Comparison of ENCODE assay signal across 11 cellular contexts in genomic region chr6:129661478-129662405, GRCh38. TPM values are rescaled to one million over a fixed set of nuclear protein-coding genes. Genes with fewer than 3 reads are reported as not detected.
DNase-seq lines count a peak whose midpoint lies in the region; ATAC-seq, FAIRE-seq and TF ChIP-seq lines count a peak whose summit lies in the region.
"Had no signal": no experiment of that assay in that cellular context is flagged by ENCODE, and none has a peak within 500 bp of the region (broad histone marks: within the 10 kb centered on the region; RNA-seq: fewer than 3 reads in every experiment).

No MANE protein-coding gene starts in this region.

- H3K36me3 ChIP-seq in HepG2 (replicated peaks in 1 of 2; ENCODE audit: control insufficient read depth in 1 of 2, insufficient read depth in 2 of 2, low read length in 2 of 2) (peaks cover 6 to 28% of the 10 kb centered on the region in 2 experiments), right lobe of liver (no peaks in the 10 kb centered on the region), body of pancreas (replicated peaks in 1 of 2; ENCODE audit: insufficient read depth in 1 of 2, low read depth in 2 of 2) (no peaks in the 10 kb centered on the region)

- intact Hi-C loops in HepG2 (cut with micrococcal nuclease; ENCODE audit: unreplicated experiment) (no loop called here), right lobe of liver (cut with DNase I) (no loop called here), body of pancreas (cut with DNase I) (no loop called here)

- H3K4me2 ChIP-seq in HepG2 (ENCODE audit: low read depth, low read length): peak overlapping the region; percentile 47

- FAIRE-seq in HepG2 (lab: Jason Lieb, UNC): peak; percentile 55
- FAIRE-seq: endothelial cell of umbilical vein, RCC 7860 had no signal

- TF ChIP-seq RAD21 in HepG2 (CRISPR knock-in tag; IDR thresholded peaks at IDR 0.05): no peak

- H3K27ac ChIP-seq in HepG2 (ENCODE audit: extremely low read length, insufficient read depth, low read length): peak overlapping the region; percentile 65
- no peak overlapping the region for H3K27ac ChIP-seq in right lobe of liver
- peak overlapping the region; percentile 21 to 42 (median 32) for H3K27ac ChIP-seq in body of pancreas

- no peak overlapping the region for H2AFZ ChIP-seq in HepG2 (ENCODE audit: low read length)

- POLR2A ChIA-PET in HepG2 (lab: Yijun Ruan, JAX): interaction anchor here (0.6 to 3.6 kb wide), 7 partner anchors 9 to 47 kb away, joined by 3 to 24 read pairs (median 5); partner anchors contain the start of gene ARHGAP18

- peaks cover 19% of the 10 kb centered on the region for H4K20me1 ChIP-seq in HepG2 (ENCODE audit: insufficient read depth, low read length)

- peaks cover 85% of the 10 kb centered on the region for H3K4me1 ChIP-seq in HepG2 (ENCODE audit: insufficient read depth, low read length)
- H3K4me1 ChIP-seq in right lobe of liver: peaks cover 0 to 14% (median 0%) of the 10 kb centered on the region in 4 donors
- H3K4me1 ChIP-seq in body of pancreas: peaks cover 65% of the 10 kb centered on the region

- peak in 1 of 2 experiments; percentile 51; a peak in 3 of 4 replicates for TF ChIP-seq EP300 in HepG2 (IDR thresholded peaks at IDR 0.05; ENCODE audit: low read depth in 2 of 2, low read length in 2 of 2)
- no peak for TF ChIP-seq EP300 in HepG2 (CRISPR knock-in tag; IDR thresholded peaks at IDR 0.05; ENCODE audit: borderline replicate concordance)

- TF ChIP-seq CTCF in HepG2 (CRISPR knock-in tag; IDR thresholded peaks at IDR 0.05): no peak
- no peak for TF ChIP-seq CTCF in right lobe of liver (IDR thresholded peaks at IDR 0.05)
- no peak for TF ChIP-seq CTCF in body of pancreas (IDR thresholded peaks at IDR 0.05)

- ATAC-seq in HepG2: peak; percentile 86
- no peak for ATAC-seq in right lobe of liver
- peak; percentile 21 for ATAC-seq in HG03064 (IDR thresholded peaks at IDR 0.05; ENCODE audit: low read depth, unreplicated experiment)
- no peak for ATAC-seq in body of pancreas
- no peak for ATAC-seq in HG03469 (IDR thresholded peaks at IDR 0.05; ENCODE audit: unreplicated experiment)
- ATAC-seq: activated T-cell treated with anti-CD3 and anti-CD28 coated beads, Interleukin-2, amount 50 U/mL, for 4 hours had no signal

- no TSS peak for BruUV-seq in HepG2 (replicated peaks; lab: Mats Ljungman, UMichigan)

- in situ Hi-C loops in HepG2 (cut with HindIII; ENCODE audit: extremely low pct_ligation_motif_present, low pct_unique_long_range_greater_than_20kb): no loop called here

- 93% methylated on average over 7 of the region's 7 CpGs for WGBS in HepG2 (ENCODE audit: low lambda C conversion rate)
- 100% methylated on average over 3 of the region's 7 CpGs for WGBS in right lobe of liver (ENCODE audit: insufficient coverage, low coverage, low lambda C conversion rate, missing lambda C conversion rate)
- 86 to 88% methylated on average over 7 of the region's 7 CpGs for WGBS in body of pancreas, 2 donors

- H3K79me2 ChIP-seq in HepG2 (ENCODE audit: insufficient read depth, low read length): peaks cover 100% of the 10 kb centered on the region

- peak overlapping the region; percentile 26; the same call in 1 of the 2 replicates for H3K9ac ChIP-seq in HepG2 (ENCODE audit: insufficient read depth, low read depth, low read length)

- TF ChIP-seq POLR2A in HepG2 (IDR thresholded peaks at IDR 0.05; ENCODE audit: insufficient read depth in 1 of 2, low read depth in 2 of 2, low read length in 2 of 2) (no peak), right lobe of liver (IDR thresholded peaks at IDR 0.05) (no peak), body of pancreas (IDR thresholded peaks at IDR 0.05) (no peak)

- DNase-seq in HepG2 (ENCODE audit: low spot score) (peak; percentile 66), right lobe of liver (no peak), body of pancreas (no peak), GOT3 (lab: John Stamatoyannopoulos, UW) (no peak)
- DNase-seq in activated CD8-positive, alpha-beta memory T cell treated with anti-CD3 and anti-CD28 coated beads for 24 hours: no peak
- no peak for DNase-seq in stimulated activated CD4-positive, alpha-beta T cell treated with anti-CD3 and anti-CD28 coated beads, Interleukin-2, amount 100 ng/mL, for 48 hours
- DNase-seq: activated T-cell treated with anti-CD3 and anti-CD28 coated beads, Interleukin-2, amount 50 U/mL, for 4 hours had no signal

- CTCF ChIA-PET in HepG2 (lab: Yijun Ruan, JAX; ENCODE audit: low intra/inter-chr PET ratio, low total read pairs): no interaction called here

- H3K27me3 ChIP-seq in HepG2 (ENCODE audit: control insufficient read depth in 1 of 2, insufficient read depth in 2 of 2, low read length in 2 of 2) (no peaks in the 10 kb centered on the region), right lobe of liver (no peaks in the 10 kb centered on the region), body of pancreas (no peaks in the 10 kb centered on the region)

- H3K4me3 ChIP-seq in HepG2 (replicated peaks in 1 of 3; ENCODE audit: insufficient read depth in 1 of 3, low read depth in 2 of 3, low read length in 3 of 3): no peak overlapping the region
- H3K4me3 ChIP-seq in right lobe of liver: no peak overlapping the region
- H3K4me3 ChIP-seq in body of pancreas: no peak overlapping the region

- H3K9me3 ChIP-seq in HepG2 (ENCODE audit: low read length) (no peaks in the 10 kb centered on the region), right lobe of liver (no peaks in the 10 kb centered on the region), body of pancreas (no peaks in the 10 kb centered on the region)

TF ChIP-seq in HepG2, 621 proteins besides CTCF, POLR2A, EP300 and RAD21 (continues in another document):
- TF ChIP-seq MEIS2 (CRISPR knock-in tag; IDR thresholded peaks at IDR 0.05) (peak; percentile 34; the same call in 1 of the 2 replicates), KAT8 (CRISPR knock-in tag; IDR thresholded peaks at IDR 0.05) (0 out of 2 replicates have a peak, but pooled peaks have one; percentile 27), FOXA1 (IDR thresholded peaks at IDR 0.05) (no peak), FOXA1 (CRISPR knock-in tag; IDR thresholded peaks at IDR 0.05) (peak; percentile 66; the same call in 1 of the 2 replicates), ZNF569 (CRISPR knock-in tag; IDR thresholded peaks at IDR 0.05; ENCODE audit: borderline replicate concordance) (no peak), ARID5B (CRISPR knock-in tag; IDR thresholded peaks at IDR 0.05) (peak; percentile 81), NCOR1 (IDR thresholded peaks at IDR 0.05; ENCODE audit: borderline replicate concordance, low read length) (peak; percentile 20; the same call in 1 of the 2 replicates), SIN3A (IDR thresholded peaks at IDR 0.05; ENCODE audit: borderline replicate concordance, low read depth, low read length) (no peak), RXRB (CRISPR knock-in tag; IDR thresholded peaks at IDR 0.05; ENCODE audit: borderline replicate concordance) (0 out of 2 replicates have a peak, but pooled peaks have one; percentile 6)

RNA-seq across cellular contexts. Expression of gene ARHGAP18, which starts 48.2 kb away (rescaled TPM):
- 115 and 183 TPM in 2 replicates for total RNA-seq in HepG2 (2016; rRNA removed; fragmentation: Illumina TruSeq; extraction: Trizol)
- total RNA-seq in HepG2 (2016; cell fraction: cytosol; rRNA removed; fragmentation: Illumina TruSeq; extraction: Trizol; ENCODE audit: low read depth): 16.6 and 18.3 TPM in 2 replicates
- 116 and 185 TPM in 2 replicates for total RNA-seq in HepG2 (2016; cell fraction: insoluble cytoplasmic fraction; rRNA removed; fragmentation: Illumina TruSeq; extraction: Trizol)
- total RNA-seq in HepG2 (2016; cell fraction: membrane; rRNA removed; fragmentation: Illumina TruSeq; extraction: Trizol): 53.6 and 60.8 TPM in 2 replicates
- total RNA-seq in HepG2 (2016; cell fraction: nucleus; rRNA removed; fragmentation: Illumina TruSeq; extraction: Trizol): 89.7 and 91.5 TPM in 2 replicates
- 37.8 and 58.2 TPM in 2 replicates for polyA plus RNA-seq in HepG2 (2011; rRNA removed)
- 24.3 and 29.8 TPM in 2 replicates for polyA plus RNA-seq in HepG2 (2011; cell fraction: cytosol; rRNA removed)
- polyA plus RNA-seq in HepG2 (2011; cell fraction: nucleus; rRNA removed): 13.1 and 14.2 TPM in 2 replicates
- polyA plus RNA-seq in HepG2 (2012): 54.6 and 95.7 TPM in 2 replicates
- 6.1 and 6.7 TPM in 2 replicates for polyA plus RNA-seq in HepG2 (2016; cell fraction: cytosol; fragmentation: Illumina TruSeq; extraction: Trizol; ENCODE audit: low read depth)
- polyA plus RNA-seq in HepG2 (2016; cell fraction: insoluble cytoplasmic fraction; fragmentation: Illumina TruSeq; extraction: Trizol; ENCODE audit: low read depth): 150 and 162 TPM in 2 replicates
- polyA plus RNA-seq in HepG2 (2016; cell fraction: membrane; fragmentation: Illumina TruSeq; extraction: Trizol; ENCODE audit: low read depth): 21.3 and 24.5 TPM in 2 replicates
- polyA plus RNA-seq in HepG2 (2016; cell fraction: nucleus; fragmentation: Illumina TruSeq; extraction: Trizol; ENCODE audit: insufficient read depth, low read depth): 65.9 and 66.3 TPM in 2 replicates
- 8.2 and 55.6 TPM in 2 replicates for polyA minus RNA-seq in HepG2 (2011; rRNA and poly(A)+ RNA removed; ENCODE audit: low replicate concordance)
- polyA minus RNA-seq in HepG2 (2011; cell fraction: cytosol; rRNA and poly(A)+ RNA removed): 60.4 and 69.2 TPM in 2 replicates
- polyA minus RNA-seq in HepG2 (2011; cell fraction: nucleus; rRNA and poly(A)+ RNA removed): 134 and 144 TPM in 2 replicates
- 1 to 10 TPM; 2.2 to 8.0 (median 2.9) TPM for total RNA-seq in right lobe of liver
- total RNA-seq in body of pancreas: 10 to 100 TPM; 16.2 to 30.6 TPM

Comparison
In these comparisons a context has a peak if more than half of its experiments do, and no peak if none do; other contexts are left out.
1. ATAC-seq: peak in HepG2 (single experiment) and HG03064 (single experiment); none in right lobe of liver (0 of 4), body of pancreas (single experiment) and HG03469 (single experiment).
2. H3K27ac ChIP-seq: peak in HepG2 (single experiment) and body of pancreas (4 of 4); none in right lobe of liver (0 of 3).